Comparison of ENCODE assay signal across 30 cellular contexts in the genomic region with DNA sequence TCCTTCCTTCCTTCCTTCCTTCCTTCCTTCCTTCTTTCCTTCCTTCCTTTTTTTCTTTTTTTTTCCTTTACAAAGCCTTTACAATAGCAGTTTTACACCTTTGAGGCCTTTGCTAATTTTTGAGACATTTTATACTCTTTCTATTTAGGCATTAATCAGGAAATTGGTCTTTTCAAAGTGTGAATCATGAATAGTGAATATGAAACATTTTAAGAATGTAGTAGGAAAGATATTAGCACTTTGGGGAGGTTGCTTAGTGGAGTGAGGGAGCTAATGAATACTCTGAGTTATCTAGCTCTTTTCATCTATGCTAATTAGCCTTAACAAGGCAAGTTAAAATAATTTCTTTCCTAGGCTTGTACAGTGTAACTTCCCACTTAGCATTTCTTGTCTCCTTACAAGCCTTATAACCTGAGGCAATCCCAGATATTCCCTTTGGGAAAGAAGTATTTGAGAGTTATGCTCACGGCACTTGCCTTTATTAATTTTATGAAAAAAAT.
"Had no signal": no experiment of that assay in that cellular context is flagged by ENCODE, and none has a peak within 500 bp of the region (broad histone marks: within the 10 kb centered on the region; RNA-seq: fewer than 3 reads in every experiment).

No MANE protein-coding gene starts in this region.

- FAIRE-seq: endothelial cell of umbilical vein had no signal

- DNase-seq: activated CD4-positive, alpha-beta T cell treated with anti-CD3 and anti-CD28 coated beads for 36 hours; activated CD4-positive, CD25-positive, alpha-beta regulatory T cell; activated CD8-positive, alpha-beta memory T cell treated with anti-CD3 and anti-CD28 coated beads, Interleukin-2, amount 10 ng/mL, durations not matched to agents 7 days and 5 days; activated CD8-positive, alpha-beta T cell treated with anti-CD3 and anti-CD28 coated beads, Interleukin-2, amount 10 ng/mL, durations not matched to agents 7 days and 5 days; activated naive CD4-positive, alpha-beta T cell treated with Interleukin-2 at 50 U/mL for 16 hours; activated T-cell treated with anti-CD3 and anti-CD28 coated beads, Interleukin-2, amount 50 U/mL, for 48 hours; anterior cingulate cortex; cortex of kidney; heart left ventricle; hypothalamus; immature natural killer cell; left ventricle myocardium inferior; naive B cell; nephron progenitor cell; sigmoid colon; stimulated activated CD4-positive, alpha-beta T cell treated with anti-CD3 and anti-CD28 coated beads, Interleukin-1b, Interleukin-23, amount 100 ng/mL, for 48 hours; stimulated activated CD4-positive, alpha-beta T cell treated with anti-CD3 and anti-CD28 coated beads, Interleukin-4, amount 100 ng/mL, for 4 hours; stimulated activated CD8-positive, alpha-beta memory T cell treated with anti-CD3 and anti-CD28 coated beads, Interleukin-4, amount 100 ng/mL, for 48 hours; stimulated activated naive B cell treated with anti-CD40 and anti-IgM and Interleukin-4, amounts not matched to agents 10 μg/mL and 1 μg/mL and 100 μg/mL, for 72 hours; T-helper 2 cell; tibial artery had no signal

- H3K36me3 Mint-ChIP-seq: activated CD8-positive, alpha-beta memory T cell treated with anti-CD3 and anti-CD28 coated beads, Interleukin-2, amount 10 ng/mL, durations not matched to agents 7 days and 5 days; activated naive CD8-positive, alpha-beta T cell; brain; immature natural killer cell; naive B cell; stimulated activated naive B cell treated with anti-CD40 and anti-IgM and Interleukin-4, amounts not matched to agents 10 μg/mL and 1 μg/mL and 100 μg/mL, for 72 hours had no signal

- H3K27me3 ChIP-seq: foreskin keratinocyte, heart left ventricle, neutrophil, sigmoid colon, suprapubic skin, tibial artery had no signal

- H3K27ac ChIP-seq: foreskin keratinocyte, heart left ventricle, left ventricle myocardium inferior, neutrophil, sigmoid colon, suprapubic skin, tibial artery had no signal

- H3K27me3 Mint-ChIP-seq: naive B cell; stimulated activated naive B cell treated with anti-CD40 and anti-IgM and Interleukin-4, amounts not matched to agents 10 μg/mL and 1 μg/mL and 100 μg/mL, for 72 hours had no signal

- ATAC-seq: activated CD4-positive, alpha-beta T cell treated with anti-CD3 and anti-CD28 coated beads for 36 hours; activated CD8-positive, alpha-beta memory T cell treated with anti-CD3 and anti-CD28 coated beads, Interleukin-2, amount 10 ng/mL, durations not matched to agents 7 days and 5 days; activated CD8-positive, alpha-beta T cell treated with anti-CD3 and anti-CD28 coated beads, Interleukin-2, amount 10 ng/mL, durations not matched to agents 7 days and 5 days; esophagus mucosa; heart left ventricle; stimulated activated naive B cell treated with anti-CD40 and anti-IgM and Interleukin-4, amounts not matched to agents 10 μg/mL and 1 μg/mL and 100 μg/mL, for 72 hours had no signal

- H3K4me3 Mint-ChIP-seq: activated CD4-positive, alpha-beta T cell treated with anti-CD3 and anti-CD28 coated beads for 36 hours; activated CD8-positive, alpha-beta memory T cell treated with anti-CD3 and anti-CD28 coated beads, Interleukin-2, amount 10 ng/mL, durations not matched to agents 7 days and 5 days; activated CD8-positive, alpha-beta T cell treated with anti-CD3 and anti-CD28 coated beads, Interleukin-2, amount 10 ng/mL, durations not matched to agents 7 days and 5 days; activated naive CD8-positive, alpha-beta T cell; brain; immature natural killer cell; nephron progenitor cell; stimulated activated naive B cell treated with anti-CD40 and anti-IgM and Interleukin-4, amounts not matched to agents 10 μg/mL and 1 μg/mL and 100 μg/mL, for 72 hours had no signal

- H3K4me1 ChIP-seq: heart left ventricle, left ventricle myocardium inferior, sigmoid colon, suprapubic skin, tibial artery had no signal

- H3K4me1 Mint-ChIP-seq: activated CD8-positive, alpha-beta memory T cell treated with anti-CD3 and anti-CD28 coated beads, Interleukin-2, amount 10 ng/mL, durations not matched to agents 7 days and 5 days; immature natural killer cell; nephron progenitor cell had no signal

- H3K27ac Mint-ChIP-seq: activated CD4-positive, alpha-beta T cell treated with anti-CD3 and anti-CD28 coated beads for 36 hours; activated CD8-positive, alpha-beta memory T cell treated with anti-CD3 and anti-CD28 coated beads, Interleukin-2, amount 10 ng/mL, durations not matched to agents 7 days and 5 days; activated CD8-positive, alpha-beta T cell treated with anti-CD3 and anti-CD28 coated beads, Interleukin-2, amount 10 ng/mL, durations not matched to agents 7 days and 5 days; activated naive CD8-positive, alpha-beta T cell; immature natural killer cell; stimulated activated naive B cell treated with anti-CD40 and anti-IgM and Interleukin-4, amounts not matched to agents 10 μg/mL and 1 μg/mL and 100 μg/mL, for 72 hours had no signal

- H3K4me2 ChIP-seq: smooth muscle cell had no signal

- H3K9me3 Mint-ChIP-seq: nephron progenitor cell had no signal

- H3K4me3 ChIP-seq: heart left ventricle, left ventricle myocardium inferior, lung, sigmoid colon, smooth muscle cell, suprapubic skin, tibial artery had no signal

- H3K9me3 ChIP-seq: heart left ventricle, left ventricle myocardium inferior, neutrophil, sigmoid colon, suprapubic skin, tibial artery had no signal

- H3K36me3 ChIP-seq: heart left ventricle, left ventricle myocardium inferior, neutrophil, sigmoid colon, suprapubic skin, tibial artery had no signal
